8 cellular contexts compared by ENCODE assay signal in the genomic region with DNA sequence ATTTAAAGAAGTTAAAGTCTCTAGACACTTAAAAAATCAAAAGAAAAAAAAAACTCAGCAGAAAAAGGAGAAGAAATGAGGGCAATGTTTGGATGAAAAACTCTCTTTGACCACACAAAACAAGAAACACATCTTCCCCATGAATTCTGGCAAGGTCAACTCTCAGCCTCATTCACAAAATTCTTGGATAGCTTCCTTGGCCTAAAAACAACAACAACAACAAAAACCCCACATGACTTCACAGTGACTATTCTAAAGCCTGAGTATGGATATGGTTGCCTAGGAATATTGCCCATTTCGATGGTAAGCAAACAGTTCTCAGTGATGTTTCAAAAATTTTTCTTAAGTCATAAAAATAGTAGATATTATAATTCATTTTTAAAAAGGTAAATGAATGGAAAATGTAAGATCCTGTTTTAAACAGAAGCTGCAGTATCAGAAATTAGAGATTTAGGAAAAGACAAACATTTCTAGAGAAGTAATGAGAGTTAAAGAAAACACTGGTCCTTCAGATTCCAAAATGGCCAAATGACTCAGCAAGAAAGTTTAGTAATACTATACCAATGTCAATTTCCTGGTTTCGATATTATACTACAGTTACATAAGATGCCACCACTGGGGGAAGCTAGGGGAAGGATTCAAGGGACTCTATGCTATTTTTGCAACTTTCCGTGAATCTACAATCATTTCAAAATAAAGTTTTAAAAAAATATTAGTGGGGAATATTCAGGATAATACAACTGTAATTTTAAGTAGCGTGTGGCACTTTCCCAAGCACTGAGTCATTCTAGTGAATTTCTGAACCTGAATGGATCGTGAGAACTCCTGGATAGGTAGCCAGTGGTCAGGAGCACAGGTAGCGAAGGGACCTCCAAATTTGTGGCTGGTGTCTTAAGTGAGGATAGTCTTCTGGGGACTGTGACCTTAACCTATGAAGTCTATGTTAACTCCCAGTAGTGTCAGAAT. TPM values are rescaled to one million over a fixed set of nuclear protein-coding genes. Genes with fewer than 3 reads are reported as not detected.
DNase-seq lines count a peak whose midpoint lies in the region; ATAC-seq and TF ChIP-seq lines count a peak whose summit lies in the region.

No MANE protein-coding gene starts in this region.

- H3K36me3 Mint-ChIP-seq in WTC11 = peaks cover 28% of the 10 kb centered on the region

- peaks cover 20% of the 10 kb centered on the region for H3K4me1 Mint-ChIP-seq in WTC11

- H3K27me3 Mint-ChIP-seq in WTC11 (ENCODE audit: low read depth) = no peaks in the 10 kb centered on the region

- ATAC-seq in WTC11 (no peak), left cardiac atrium (peak; percentile 47 to 70), GM18498 (IDR thresholded peaks at IDR 0.05; ENCODE audit: unreplicated experiment) (no peak)

- CTCF ChIA-PET in WTC11 (lab: Charles Lee) = no interaction called here

- DNase-seq in HPDE6-E6E7 (ENCODE audit: extremely low spot score) = peak; percentile 45
- no peak for DNase-seq in WTC11 (ENCODE audit: low spot score)
- no peak for DNase-seq in left cardiac atrium
- DNase-seq in superior temporal gyrus (ENCODE audit: extremely low spot score) = peak; percentile 84
- DNase-seq in occipital lobe (lab: John Stamatoyannopoulos, UW) = no peak
- DNase-seq in LoVo (ENCODE audit: low spot score) = no peak
- no peak for DNase-seq in DMS114 treated with DMSO at 0.1 percent for 48 hours (lab: John Stamatoyannopoulos, UW; ENCODE audit: unreplicated experiment)

- H3K9me3 Mint-ChIP-seq in WTC11 = peaks cover 9% of the 10 kb centered on the region

- intact Hi-C loops in left cardiac atrium (cut with DNase I) = no loop called here

- POLR2A ChIA-PET in WTC11 (lab: Charles Lee) = no interaction called here

- no peak overlapping the region for H3K4me3 Mint-ChIP-seq in WTC11

- H3K27ac Mint-ChIP-seq in WTC11 = peak overlapping the region; percentile 34; the same call in 1 of the 2 replicates

- TF ChIP-seq CTCF in WTC11 (IDR thresholded peaks at IDR 0.05) = no peak

TF ChIP-seq in WTC11, 78 proteins besides CTCF, POLR2A, EP300 and RAD21 (continues in another document):
- TF ChIP-seq USF2 (CRISPR knock-in tag; IDR thresholded peaks at IDR 0.05) = no peak
- TF ChIP-seq, protein P1, sequence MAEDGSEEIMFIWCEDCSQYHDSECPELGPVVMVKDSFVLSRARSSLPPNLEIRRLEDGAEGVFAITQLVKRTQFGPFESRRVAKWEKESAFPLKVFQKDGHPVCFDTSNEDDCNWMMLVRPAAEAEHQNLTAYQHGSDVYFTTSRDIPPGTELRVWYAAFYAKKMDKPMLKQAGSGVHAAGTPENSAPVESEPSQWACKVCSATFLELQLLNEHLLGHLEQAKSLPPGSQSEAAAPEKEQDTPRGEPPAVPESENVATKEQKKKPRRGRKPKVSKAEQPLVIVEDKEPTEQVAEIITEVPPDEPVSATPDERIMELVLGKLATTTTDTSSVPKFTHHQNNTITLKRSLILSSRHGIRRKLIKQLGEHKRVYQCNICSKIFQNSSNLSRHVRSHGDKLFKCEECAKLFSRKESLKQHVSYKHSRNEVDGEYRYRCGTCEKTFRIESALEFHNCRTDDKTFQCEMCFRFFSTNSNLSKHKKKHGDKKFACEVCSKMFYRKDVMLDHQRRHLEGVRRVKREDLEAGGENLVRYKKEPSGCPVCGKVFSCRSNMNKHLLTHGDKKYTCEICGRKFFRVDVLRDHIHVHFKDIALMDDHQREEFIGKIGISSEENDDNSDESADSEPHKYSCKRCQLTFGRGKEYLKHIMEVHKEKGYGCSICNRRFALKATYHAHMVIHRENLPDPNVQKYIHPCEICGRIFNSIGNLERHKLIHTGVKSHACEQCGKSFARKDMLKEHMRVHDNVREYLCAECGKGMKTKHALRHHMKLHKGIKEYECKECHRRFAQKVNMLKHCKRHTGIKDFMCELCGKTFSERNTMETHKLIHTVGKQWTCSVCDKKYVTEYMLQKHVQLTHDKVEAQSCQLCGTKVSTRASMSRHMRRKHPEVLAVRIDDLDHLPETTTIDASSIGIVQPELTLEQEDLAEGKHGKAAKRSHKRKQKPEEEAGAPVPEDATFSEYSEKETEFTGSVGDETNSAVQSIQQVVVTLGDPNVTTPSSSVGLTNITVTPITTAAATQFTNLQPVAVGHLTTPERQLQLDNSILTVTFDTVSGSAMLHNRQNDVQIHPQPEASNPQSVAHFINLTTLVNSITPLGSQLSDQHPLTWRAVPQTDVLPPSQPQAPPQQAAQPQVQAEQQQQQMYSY (CRISPR knock-in tag; IDR thresholded peaks at IDR 0.05) = no peak
- no peak for TF ChIP-seq NFYB (CRISPR knock-in tag; conservative IDR thresholded peaks at IDR 0.05; ENCODE audit: low read depth)
- no peak for TF ChIP-seq ELF4 (CRISPR knock-in tag; IDR thresholded peaks at IDR 0.05; ENCODE audit: low read depth)
- TF ChIP-seq SMAD4 (CRISPR knock-in tag; IDR thresholded peaks at IDR 0.05) = no peak
- TF ChIP-seq NR1H2 (CRISPR knock-in tag; IDR thresholded peaks at IDR 0.05) = no peak
- TF ChIP-seq STAT6 (CRISPR knock-in tag; conservative IDR thresholded peaks at IDR 0.05; ENCODE audit: low read depth) = no peak
- TF ChIP-seq FOXJ3 (CRISPR knock-in tag; IDR thresholded peaks at IDR 0.05; ENCODE audit: borderline replicate concordance) = no peak
- TF ChIP-seq, protein P2, sequence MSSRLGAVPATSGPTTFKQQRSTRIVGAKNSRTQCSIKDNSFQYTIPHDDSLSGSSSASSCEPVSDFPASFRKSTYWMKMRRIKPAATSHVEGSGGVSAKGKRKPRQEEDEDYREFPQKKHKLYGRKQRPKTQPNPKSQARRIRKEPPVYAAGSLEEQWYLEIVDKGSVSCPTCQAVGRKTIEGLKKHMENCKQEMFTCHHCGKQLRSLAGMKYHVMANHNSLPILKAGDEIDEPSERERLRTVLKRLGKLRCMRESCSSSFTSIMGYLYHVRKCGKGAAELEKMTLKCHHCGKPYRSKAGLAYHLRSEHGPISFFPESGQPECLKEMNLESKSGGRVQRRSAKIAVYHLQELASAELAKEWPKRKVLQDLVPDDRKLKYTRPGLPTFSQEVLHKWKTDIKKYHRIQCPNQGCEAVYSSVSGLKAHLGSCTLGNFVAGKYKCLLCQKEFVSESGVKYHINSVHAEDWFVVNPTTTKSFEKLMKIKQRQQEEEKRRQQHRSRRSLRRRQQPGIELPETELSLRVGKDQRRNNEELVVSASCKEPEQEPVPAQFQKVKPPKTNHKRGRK (CRISPR knock-in tag; IDR thresholded peaks at IDR 0.05; ENCODE audit: borderline replicate concordance) = no peak
- TF ChIP-seq FOXK1 (CRISPR knock-in tag; IDR thresholded peaks at IDR 0.05) = no peak
- TF ChIP-seq, protein P3, sequence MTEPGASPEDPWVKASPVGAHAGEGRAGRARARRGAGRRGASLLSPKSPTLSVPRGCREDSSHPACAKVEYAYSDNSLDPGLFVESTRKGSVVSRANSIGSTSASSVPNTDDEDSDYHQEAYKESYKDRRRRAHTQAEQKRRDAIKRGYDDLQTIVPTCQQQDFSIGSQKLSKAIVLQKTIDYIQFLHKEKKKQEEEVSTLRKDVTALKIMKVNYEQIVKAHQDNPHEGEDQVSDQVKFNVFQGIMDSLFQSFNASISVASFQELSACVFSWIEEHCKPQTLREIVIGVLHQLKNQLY (CRISPR knock-in tag; IDR thresholded peaks at IDR 0.05) = no peak
- TF ChIP-seq, protein P4, sequence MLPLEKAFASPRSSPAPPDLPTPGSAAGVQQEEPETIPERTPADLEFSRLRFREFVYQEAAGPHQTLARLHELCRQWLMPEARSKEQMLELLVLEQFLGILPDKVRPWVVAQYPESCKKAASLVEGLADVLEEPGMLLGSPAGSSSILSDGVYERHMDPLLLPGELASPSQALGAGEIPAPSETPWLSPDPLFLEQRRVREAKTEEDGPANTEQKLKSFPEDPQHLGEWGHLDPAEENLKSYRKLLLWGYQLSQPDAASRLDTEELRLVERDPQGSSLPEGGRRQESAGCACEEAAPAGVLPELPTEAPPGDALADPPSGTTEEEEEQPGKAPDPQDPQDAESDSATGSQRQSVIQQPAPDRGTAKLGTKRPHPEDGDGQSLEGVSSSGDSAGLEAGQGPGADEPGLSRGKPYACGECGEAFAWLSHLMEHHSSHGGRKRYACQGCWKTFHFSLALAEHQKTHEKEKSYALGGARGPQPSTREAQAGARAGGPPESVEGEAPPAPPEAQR (CRISPR knock-in tag; IDR thresholded peaks at IDR 0.05) = no peak
- TF ChIP-seq HMGA2 (CRISPR knock-in tag; IDR thresholded peaks at IDR 0.05) = no peak

RNA-seq across cellular contexts. Expression of gene TMCC1, which starts 37.8 kb away (rescaled TPM):
- 20.6 to 29.3 TPM (median 23.6 TPM) in 3 replicates for total RNA-seq in WTC11 (2021)
- total RNA-seq in left cardiac atrium = 10 to 100 TPM; 30.0 to 34.2 TPM
- total RNA-seq in occipital lobe = 91.6 TPM

Comparison
In these comparisons a context has a peak if more than half of its experiments do, and no peak if none do; other contexts are left out.
1. DNase-seq: peak in HPDE6-E6E7 (single experiment) and superior temporal gyrus (single experiment); none in WTC11 (single experiment), left cardiac atrium (single experiment), occipital lobe (single experiment), LoVo (single experiment) and DMS114 treated with DMSO at 0.1 percent for 48 hours (single experiment).
2. ATAC-seq: peak in left cardiac atrium (2 of 2); none in WTC11 (single experiment) and GM18498 (single experiment).